In genomic region chr15:74402873-74403589, GRCh38 we compare ENCODE assay signal across 8 cellular contexts. TPM values are rescaled to one million over a fixed set of nuclear protein-coding genes. Genes with fewer than 3 reads are reported as not detected.
A peak's percentile ranks its signal among the peaks of the same experiment; 100 is the strongest.
DNase-seq lines count a peak whose midpoint lies in the region; ATAC-seq lines count a peak whose summit lies in the region.

No MANE protein-coding gene starts in this region.

- H3K27me3 ChIP-seq in MG63, result no peaks in the 10 kb centered on the region

- no peaks in the 10 kb centered on the region for H3K36me3 ChIP-seq in MG63

- no peak overlapping the region for H3K4me3 ChIP-seq in MG63

- peak; percentile 90 for DNase-seq in activated CD8-positive, alpha-beta memory T cell treated with anti-CD3 and anti-CD28 coated beads for 24 hours
- peak; percentile 17 for DNase-seq in mucosa of gallbladder (ENCODE audit: low spot score)
- no peak for DNase-seq in epidermal melanocyte (ENCODE audit: insufficient read length, low spot score)
- DNase-seq in MG63, result no peak
- no peak for DNase-seq in NCI-H2081 (lab: John Stamatoyannopoulos, UW)
- no peak for DNase-seq in DMS79 treated with DMSO at 0.1 percent for 48 hours (lab: John Stamatoyannopoulos, UW)

- no peaks in the 10 kb centered on the region for H3K9me3 ChIP-seq in MG63

- ATAC-seq in GM18909 (IDR thresholded peaks at IDR 0.05; ENCODE audit: poor library complexity, unreplicated experiment), result peak; percentile 28
- ATAC-seq in HG03442 (IDR thresholded peaks at IDR 0.05; ENCODE audit: unreplicated experiment), result peak; percentile 25

RNA-seq across cellular contexts. Expression of gene SEMA7A, which starts 30.7 kb away (rescaled TPM):
- total RNA-seq in mucosa of gallbladder, result 3.2 TPM
- total RNA-seq in MG63 (2014; rRNA removed; shearing (Covaris generic); ENCODE audit: low replicate concordance), result 10.5 and 12.0 TPM in 2 replicates

RNA-seq across cellular contexts. Expression of gene CYP11A1, which starts 35.6 kb away (rescaled TPM):
- 0.72 TPM for total RNA-seq in mucosa of gallbladder
- 0.30 and 6.3 TPM in 2 replicates for total RNA-seq in MG63 (2014; rRNA removed; shearing (Covaris generic); ENCODE audit: low replicate concordance)

RNA-seq across cellular contexts. Expression of gene UBL7, which starts 57.9 kb away (rescaled TPM):
- total RNA-seq in mucosa of gallbladder, result 43.1 TPM
- 90.0 and 116 TPM in 2 replicates for total RNA-seq in MG63 (2014; rRNA removed; shearing (Covaris generic); ENCODE audit: low replicate concordance)

Comparison
In these comparisons a context has a peak if more than half of its experiments do, and no peak if none do; other contexts are left out.
1. DNase-seq: peak in activated CD8-positive, alpha-beta memory T cell treated with anti-CD3 and anti-CD28 coated beads for 24 hours (single experiment) and mucosa of gallbladder (single experiment); none in epidermal melanocyte (single experiment), MG63 (single experiment), NCI-H2081 (0 of 2) and DMS79 treated with DMSO at 0.1 percent for 48 hours (single experiment).